Comparison of ENCODE assay signal across 7 cellular contexts in genomic region chr1:216804107-216804506, GRCh38.
"Had no signal": no experiment of that assay in that cellular context is flagged by ENCODE, and none has a peak within 500 bp of the region (broad histone marks: within the 10 kb centered on the region; RNA-seq: fewer than 3 reads in every experiment).

No MANE protein-coding gene starts in this region.

- ATAC-seq: gastroesophageal sphincter had no signal

- H3K27ac ChIP-seq: gastroesophageal sphincter, tibial artery, uterus had no signal

- H3K36me3 ChIP-seq: gastroesophageal sphincter, tibial artery, uterus had no signal

- H3K9me3 ChIP-seq: gastroesophageal sphincter, tibial artery, uterus had no signal

- H3K4me1 ChIP-seq: gastroesophageal sphincter, tibial artery, uterus had no signal

- H3K27me3 ChIP-seq: gastroesophageal sphincter, tibial artery, uterus had no signal

- H3K4me3 ChIP-seq: gastroesophageal sphincter, tibial artery, uterus had no signal

- DNase-seq: activated effector memory CD4-positive, alpha-beta T cell treated with Interleukin-2 at 50 U/mL for 16 hours; activated T-cell treated with anti-CD3 and anti-CD28 coated beads, Interleukin-2, amount 50 U/mL, for 1 hour; cortex of kidney; effector CD8-positive, alpha-beta T cell; tibial artery; uterus had no signal
